8 cellular contexts compared by ENCODE assay signal in genomic region chr12:97308576-97309198, GRCh38.
A peak's percentile ranks its signal among the peaks of the same experiment; 100 is the strongest.
DNase-seq lines count a peak whose midpoint lies in the region; ATAC-seq and TF ChIP-seq lines count a peak whose summit lies in the region.

No MANE protein-coding gene starts in this region.

- H3K4me1 Mint-ChIP-seq in activated CD8-positive, alpha-beta memory T cell treated with anti-CD3 and anti-CD28 coated beads, Interleukin-2, amount 10 ng/mL, durations not matched to agents 7 days and 5 days: no peaks in the 10 kb centered on the region

- H3K79me2 ChIP-seq in DND-41 (ENCODE audit: insufficient read depth, low read length) (no peaks in the 10 kb centered on the region), mesendoderm (ENCODE audit: control insufficient read depth, insufficient read depth, low read length) (no peaks in the 10 kb centered on the region)

- no CpG with 5 or more reads among the region's 1 CpG for WGBS in mesendoderm (ENCODE audit: extremely low coverage, insufficient coverage, low lambda C conversion rate)

- H4K8ac ChIP-seq in mesendoderm (ENCODE audit: low read depth, low read length): no peak overlapping the region

- peak; percentile 80 for TF ChIP-seq CTCF in DND-41 (IDR thresholded peaks at IDR 0.05; ENCODE audit: borderline replicate concordance, extremely low read depth, low read length, poor library complexity, severe bottlenecking)
- TF ChIP-seq CTCF in cardiac fibroblast (IDR thresholded peaks at IDR 0.05; ENCODE audit: low read depth, low read length): peak; percentile 70

- no peak overlapping the region for H3K18ac ChIP-seq in mesendoderm (ENCODE audit: low read length)

- H3K9ac ChIP-seq in DND-41 (ENCODE audit: low read depth, low read length) (no peak overlapping the region), mesendoderm (ENCODE audit: low read length) (no peak overlapping the region)

- H3K27ac ChIP-seq in DND-41 (ENCODE audit: low read length): no peak overlapping the region
- no peak overlapping the region for H3K27ac ChIP-seq in mesendoderm (ENCODE audit: low read depth, low read length)

- H2AK5ac ChIP-seq in mesendoderm (ENCODE audit: low read length): no peak overlapping the region

- no peaks in the 10 kb centered on the region for H3K36me3 Mint-ChIP-seq in activated CD8-positive, alpha-beta memory T cell treated with anti-CD3 and anti-CD28 coated beads, Interleukin-2, amount 10 ng/mL, durations not matched to agents 7 days and 5 days

- H2AFZ ChIP-seq in DND-41 (ENCODE audit: low read depth, low read length): no peak overlapping the region

- DNase-seq in DND-41 (no peak), NCI-H748 (lab: John Stamatoyannopoulos, UW; ENCODE audit: unreplicated experiment) (peak; percentile 66), cardiac fibroblast (ENCODE audit: low read depth in 2 of 2) (peak; percentile 73 to 76), mesendoderm (peak; percentile 52), T-helper 9 cell (no peak)
- DNase-seq in stimulated activated CD4-positive, alpha-beta T cell treated with anti-CD3 and anti-CD28 coated beads, Interleukin-4, amount 100 ng/mL, for 1 hour: no peak
- DNase-seq in activated CD8-positive, alpha-beta memory T cell treated with anti-CD3 and anti-CD28 coated beads, Interleukin-2, amount 10 ng/mL, durations not matched to agents 7 days and 5 days: no peak

- H2BK15ac ChIP-seq in mesendoderm (replicated peaks; ENCODE audit: low read depth): no peak overlapping the region

- ATAC-seq in DND-41 (ENCODE audit: insufficient read depth, low read depth): no peak
- ATAC-seq in HG02938 (IDR thresholded peaks at IDR 0.05; ENCODE audit: unreplicated experiment): peak; percentile 41
- no peak for ATAC-seq in activated CD8-positive, alpha-beta memory T cell treated with anti-CD3 and anti-CD28 coated beads, Interleukin-2, amount 10 ng/mL, durations not matched to agents 7 days and 5 days

- H3K27me3 Mint-ChIP-seq in activated CD8-positive, alpha-beta memory T cell treated with anti-CD3 and anti-CD28 coated beads, Interleukin-2, amount 10 ng/mL, durations not matched to agents 7 days and 5 days: peaks cover 24% of the 10 kb centered on the region

- no peak overlapping the region for H3K4ac ChIP-seq in mesendoderm (ENCODE audit: low read depth, low read length)

- H3K4me2 ChIP-seq in DND-41 (ENCODE audit: insufficient read depth, low read length) (no peak overlapping the region), mesendoderm (ENCODE audit: low read length) (no peak overlapping the region)

- no peaks in the 10 kb centered on the region for H3K79me1 ChIP-seq in mesendoderm (ENCODE audit: low read length)

- no peaks in the 10 kb centered on the region for H4K20me1 ChIP-seq in DND-41 (ENCODE audit: insufficient read depth, low read length)

- no peaks in the 10 kb centered on the region for H3K36me3 ChIP-seq in DND-41 (ENCODE audit: insufficient read depth, low read length)
- no peaks in the 10 kb centered on the region for H3K36me3 ChIP-seq in mesendoderm (ENCODE audit: control insufficient read depth, insufficient read depth, low read length)

- no peak overlapping the region for H3K4me3 ChIP-seq in DND-41 (ENCODE audit: low read depth in 1 of 2, low read length in 2 of 2)
- H3K4me3 ChIP-seq in cardiac fibroblast (replicated peaks in 1 of 2; ENCODE audit: low read depth in 2 of 2, low read length in 2 of 2): no peak overlapping the region
- H3K4me3 ChIP-seq in mesendoderm (ENCODE audit: low read length): no peak overlapping the region

- H3K27me3 ChIP-seq in DND-41 (ENCODE audit: insufficient read depth, low read length, poor library complexity): no peaks in the 10 kb centered on the region
- no peaks in the 10 kb centered on the region for H3K27me3 ChIP-seq in mesendoderm (ENCODE audit: insufficient read depth, low read length, poor library complexity)

- no peaks in the 10 kb centered on the region for H3K9me3 Mint-ChIP-seq in activated CD8-positive, alpha-beta memory T cell treated with anti-CD3 and anti-CD28 coated beads, Interleukin-2, amount 10 ng/mL, durations not matched to agents 7 days and 5 days (ENCODE audit: low read depth)

- CTCF ChIA-PET in activated CD8-positive, alpha-beta memory T cell treated with anti-CD3 and anti-CD28 coated beads, Interleukin-2, amount 10 ng/mL, durations not matched to agents 7 days and 5 days (lab: Charles Lee): interaction anchor here (0.7 to 1.7 kb wide), 5 partner anchors 10 to 731 kb away, joined by 3 to 5 read pairs (median 3); no protein-coding TSS in a partner anchor

- no peak overlapping the region for H3K4me3 Mint-ChIP-seq in activated CD8-positive, alpha-beta memory T cell treated with anti-CD3 and anti-CD28 coated beads, Interleukin-2, amount 10 ng/mL, durations not matched to agents 7 days and 5 days

- no peak overlapping the region for H3K27ac Mint-ChIP-seq in activated CD8-positive, alpha-beta memory T cell treated with anti-CD3 and anti-CD28 coated beads, Interleukin-2, amount 10 ng/mL, durations not matched to agents 7 days and 5 days

- H3K56ac ChIP-seq in mesendoderm (ENCODE audit: low read length): no peak overlapping the region

- no peaks in the 10 kb centered on the region for H3K9me3 ChIP-seq in DND-41 (ENCODE audit: insufficient read depth, low read length, severe bottlenecking)

- H3K4me1 ChIP-seq in DND-41 (ENCODE audit: insufficient read depth, low read length): no peaks in the 10 kb centered on the region
- no peaks in the 10 kb centered on the region for H3K4me1 ChIP-seq in mesendoderm (ENCODE audit: control insufficient read depth, low read depth, low read length)

- H3K23ac ChIP-seq in mesendoderm (ENCODE audit: low read length): no peak overlapping the region

- no peak overlapping the region for H2BK5ac ChIP-seq in mesendoderm (ENCODE audit: low read length)

- no peak overlapping the region for H2BK120ac ChIP-seq in mesendoderm (ENCODE audit: low read depth, low read length)

- no peak overlapping the region for H4K5ac ChIP-seq in mesendoderm (ENCODE audit: low read length)

Comparison
In these comparisons a context has a peak if more than half of its experiments do, and no peak if none do; other contexts are left out.
1. DNase-seq: peak in NCI-H748 (single experiment), cardiac fibroblast (2 of 2) and mesendoderm (single experiment); none in DND-41 (single experiment), stimulated activated CD4-positive, alpha-beta T cell treated with anti-CD3 and anti-CD28 coated beads, Interleukin-4, amount 100 ng/mL, for 1 hour (single experiment), T-helper 9 cell (single experiment) and activated CD8-positive, alpha-beta memory T cell treated with anti-CD3 and anti-CD28 coated beads, Interleukin-2, amount 10 ng/mL, durations not matched to agents 7 days and 5 days (single experiment).